Comparison of ENCODE assay signal across 28 cellular contexts in genomic region chr7:49875336-49875735, GRCh38.
"Had no signal": no experiment of that assay in that cellular context is flagged by ENCODE, and none has a peak within 500 bp of the region (broad histone marks: within the 10 kb centered on the region; RNA-seq: fewer than 3 reads in every experiment).

No MANE protein-coding gene starts in this region.

- H3K4me3 ChIP-seq: colonic mucosa, coronary artery, dorsolateral prefrontal cortex, esophagus muscularis mucosa, esophagus squamous epithelium, gastrocnemius medialis, gastroesophageal sphincter, heart left ventricle, heart right ventricle had no signal

- H3K27me3 ChIP-seq: colonic mucosa, dorsolateral prefrontal cortex, esophagus muscularis mucosa, esophagus squamous epithelium, foreskin keratinocyte, gastrocnemius medialis, gastroesophageal sphincter, heart left ventricle, heart right ventricle had no signal

- H3K27ac ChIP-seq: colonic mucosa, coronary artery, dorsolateral prefrontal cortex, epithelial cell of prostate, esophagus muscularis mucosa, esophagus squamous epithelium, foreskin keratinocyte, gastrocnemius medialis, gastroesophageal sphincter, heart left ventricle, heart right ventricle had no signal

- ATAC-seq: effector memory CD8-positive, alpha-beta T cell; esophagus mucosa; foreskin keratinocyte; gastrocnemius medialis; gastroesophageal sphincter; heart right ventricle had no signal

- FAIRE-seq: colon, endometrium, endothelial cell of umbilical vein, frontal cortex had no signal

- H3K9me3 ChIP-seq: colonic mucosa, esophagus squamous epithelium, gastrocnemius medialis, gastroesophageal sphincter had no signal

- DNase-seq: colonic mucosa; cortex of kidney; dermis blood vessel endothelial cell; dorsolateral prefrontal cortex; effector CD4-positive, alpha-beta T cell; effector CD8-positive, alpha-beta T cell; effector memory CD4-positive, alpha-beta T cell; effector memory CD8-positive, alpha-beta T cell; endodermal cell; erythroblast; esophagus squamous epithelium; foreskin fibroblast; foreskin keratinocyte; foreskin melanocyte; gastrocnemius medialis; glutamatergic neuron; head of caudate nucleus; heart left ventricle; heart right ventricle had no signal

- H3K36me3 ChIP-seq: colonic mucosa, esophagus muscularis mucosa, esophagus squamous epithelium, gastrocnemius medialis, gastroesophageal sphincter, heart left ventricle, heart right ventricle had no signal

- H3K4me1 ChIP-seq: colonic mucosa, esophagus muscularis mucosa, foreskin keratinocyte, gastrocnemius medialis, gastroesophageal sphincter had no signal
